26 cellular contexts compared by ENCODE assay signal in the genomic region with DNA sequence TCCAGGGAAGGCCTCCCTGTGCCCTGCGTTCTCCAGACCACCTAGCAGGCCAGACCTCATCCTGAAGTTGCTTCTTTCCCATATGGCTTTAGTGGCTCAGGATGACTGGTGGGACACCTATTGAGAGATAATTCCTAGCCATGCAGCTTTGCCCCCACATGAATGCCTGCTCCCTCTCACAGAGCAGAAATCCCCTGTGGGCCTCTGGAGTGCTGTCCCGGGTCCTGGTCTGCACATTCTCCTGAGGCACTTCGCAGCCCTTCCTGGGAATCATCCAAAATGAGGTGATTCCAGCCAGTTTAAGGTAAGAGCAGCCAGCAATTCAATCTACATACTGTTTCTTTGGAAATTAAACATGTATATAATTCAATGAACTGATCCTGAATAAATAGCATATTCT.
A peak's percentile ranks its signal among the peaks of the same experiment; 100 is the strongest.
DNase-seq lines count a peak whose midpoint lies in the region; ATAC-seq, FAIRE-seq and TF ChIP-seq lines count a peak whose summit lies in the region.
"Had no signal": no experiment of that assay in that cellular context is flagged by ENCODE, and none has a peak within 500 bp of the region (broad histone marks: within the 10 kb centered on the region; RNA-seq: fewer than 3 reads in every experiment).

No MANE protein-coding gene starts in this region.

- H2BK15ac ChIP-seq in H1 (ENCODE audit: low read length) (no peak overlapping the region), mesendoderm (replicated peaks; ENCODE audit: low read depth) (no peak overlapping the region)

- no peaks in the 10 kb centered on the region for H3K27me3 ChIP-seq in H1 (replicated peaks in 1 of 4; ENCODE audit: control insufficient read depth in 3 of 4, extremely low read depth in 1 of 4, insufficient read depth in 3 of 4, low read length in 3 of 4)
- no peaks in the 10 kb centered on the region for H3K27me3 ChIP-seq in mesendoderm (ENCODE audit: insufficient read depth, low read length, poor library complexity)
- H3K27me3 ChIP-seq: BE2C; BLaER1 treated with 17β-estradiol and CSF1 and Interleukin-3, amounts not matched to agents 10 nM and 100 nM had no signal

- H2BK120ac ChIP-seq in H1 (replicated peaks; ENCODE audit: low read depth, low read length) = no peak overlapping the region
- H2BK120ac ChIP-seq in mesendoderm (ENCODE audit: low read depth, low read length) = no peak overlapping the region

- H3K23ac ChIP-seq in H1 (ENCODE audit: insufficient read length) (no peak overlapping the region), mesendoderm (ENCODE audit: low read length) (no peak overlapping the region)

- peak overlapping the region; percentile 54; the same call in 1 of the 2 replicates for H2BK12ac ChIP-seq in H1 (ENCODE audit: low read depth, low read length)

- no peak overlapping the region for H3K27ac ChIP-seq in A549
- H3K27ac ChIP-seq in H1 (ENCODE audit: low read depth, low read length) = no peak overlapping the region
- no peak overlapping the region for H3K27ac ChIP-seq in mesendoderm (ENCODE audit: low read depth, low read length)
- H3K27ac ChIP-seq: 22Rv1; BLaER1 treated with 17β-estradiol and CSF1 and Interleukin-3, amounts not matched to agents 10 nM and 100 nM had no signal

- no peak overlapping the region for H3K14ac ChIP-seq in H1 (ENCODE audit: insufficient read length)

- no peaks in the 10 kb centered on the region for H3K23me2 ChIP-seq in H1 (ENCODE audit: low read depth, low read length)

- no peaks in the 10 kb centered on the region for H3K36me3 ChIP-seq in H1 (ENCODE audit: control insufficient read depth in 2 of 4, insufficient read depth in 4 of 4, low read length in 3 of 4)
- no peaks in the 10 kb centered on the region for H3K36me3 ChIP-seq in mesendoderm (ENCODE audit: control insufficient read depth, insufficient read depth, low read length)
- H3K36me3 ChIP-seq: BE2C; BLaER1 treated with 17β-estradiol and CSF1 and Interleukin-3, amounts not matched to agents 10 nM and 100 nM had no signal

- H2BK5ac ChIP-seq in H1 (ENCODE audit: low read depth, low read length) = no peak overlapping the region
- H2BK5ac ChIP-seq in mesendoderm (ENCODE audit: low read length) = no peak overlapping the region

- H3K4me2 ChIP-seq in A549 (no peak overlapping the region), H1 (ENCODE audit: insufficient read depth in 1 of 2, low read depth in 2 of 2, low read length in 2 of 2) (no peak overlapping the region), mesendoderm (ENCODE audit: low read length) (no peak overlapping the region)

- H3K18ac ChIP-seq in H1 (ENCODE audit: extremely low read depth, low read length) (no peak overlapping the region), mesendoderm (ENCODE audit: low read length) (no peak overlapping the region)

- no peak overlapping the region for H3K4me3 ChIP-seq in A549
- no peak overlapping the region for H3K4me3 ChIP-seq in H1 (ENCODE audit: extremely low read depth in 1 of 4, insufficient read depth in 2 of 4, low read depth in 3 of 4, low read length in 4 of 4)
- no peak overlapping the region for H3K4me3 ChIP-seq in mesendoderm (ENCODE audit: low read length)
- H3K4me3 ChIP-seq: BLaER1 treated with 17β-estradiol and CSF1 and Interleukin-3, amounts not matched to agents 10 nM and 100 nM had no signal

- TF ChIP-seq RAD21 in A549 (conservative IDR thresholded peaks at IDR 0.05 in 1 of 2, IDR thresholded peaks at IDR 0.05 in 1 of 2) = no peak
- no peak for TF ChIP-seq RAD21 in H1 (IDR thresholded peaks at IDR 0.05 in 1 of 2, conservative IDR thresholded peaks at IDR 0.05 in 1 of 2; ENCODE audit: low read depth in 2 of 2, low read length in 2 of 2)

- no peak overlapping the region for H2BK20ac ChIP-seq in H1 (ENCODE audit: low read length)

- no peaks in the 10 kb centered on the region for H3K79me2 ChIP-seq in H1 (ENCODE audit: control insufficient read depth in 1 of 2, insufficient read depth in 2 of 2, low read length in 2 of 2)
- H3K79me2 ChIP-seq in mesendoderm (ENCODE audit: control insufficient read depth, insufficient read depth, low read length) = no peaks in the 10 kb centered on the region

- H4K8ac ChIP-seq in H1 (ENCODE audit: extremely low read depth, insufficient read depth, low read length) = no peak overlapping the region
- no peak overlapping the region for H4K8ac ChIP-seq in mesendoderm (ENCODE audit: low read depth, low read length)

- no peak for ATAC-seq in A549
- no peak for ATAC-seq in HG03342 (IDR thresholded peaks at IDR 0.05; ENCODE audit: unreplicated experiment)
- no peak for ATAC-seq in HG02678 (IDR thresholded peaks at IDR 0.05; ENCODE audit: unreplicated experiment)
- ATAC-seq in GM18868 (IDR thresholded peaks at IDR 0.05; ENCODE audit: unreplicated experiment) = no peak

- H2AK5ac ChIP-seq in H1 (ENCODE audit: low read depth, low read length) (no peak overlapping the region), mesendoderm (ENCODE audit: low read length) (no peak overlapping the region)

- CTCF ChIA-PET in A549 (lab: Yijun Ruan, JAX) (no interaction called here), H1 (lab: Charles Lee; ENCODE audit: partially characterized antibody) (no interaction called here)

- H3K4ac ChIP-seq in H1 (replicated peaks; ENCODE audit: insufficient read length, low read depth, low read length) (no peak overlapping the region), mesendoderm (ENCODE audit: low read depth, low read length) (no peak overlapping the region)

- no peak for TF ChIP-seq CTCF in A549 (IDR thresholded peaks at IDR 0.05)
- TF ChIP-seq CTCF in H1 (IDR thresholded peaks at IDR 0.05; ENCODE audit: control extremely low read depth in 1 of 3, insufficient read depth in 1 of 3, low read depth in 1 of 3, low read length in 3 of 3) = no peak

- H4K5ac ChIP-seq in H1 (ENCODE audit: insufficient read length, low read depth, low read length) (no peak overlapping the region), mesendoderm (ENCODE audit: low read length) (no peak overlapping the region)

- H2AFZ ChIP-seq in H1 (ENCODE audit: low read length) = no peak overlapping the region

- WGBS in A549 (ENCODE audit: missing lambda C conversion rate) = 28% methylated on average over 3 of the region's 3 CpGs
- 87% methylated on average over 3 of the region's 3 CpGs; no CpG with 5 or more reads in 1 of the 2 experiments for WGBS in H1 (ENCODE audit: extremely low coverage in 1 of 2, insufficient coverage in 1 of 2, insufficient read length in 1 of 2, insufficient replicate concordance in 2 of 2, low coverage in 1 of 2, low lambda C conversion rate in 2 of 2, missing lambda C conversion rate in 1 of 2), 2 experiments
- no CpG with 5 or more reads among the region's 3 CpGs for WGBS in mesendoderm (ENCODE audit: extremely low coverage, insufficient coverage, low lambda C conversion rate)

- POLR2A ChIA-PET in A549 (lab: Yijun Ruan, JAX) = no interaction called here
- POLR2A ChIA-PET in H1 (lab: Charles Lee; ENCODE audit: partially characterized antibody) = no interaction called here

- H3K79me1 ChIP-seq in H1 (ENCODE audit: low read depth, low read length) (no peaks in the 10 kb centered on the region), mesendoderm (ENCODE audit: low read length) (no peaks in the 10 kb centered on the region)

- FAIRE-seq in A549 (lab: Jason Lieb, UNC) (no peak), H1 (lab: Jason Lieb, UNC) (no peak)
- FAIRE-seq: A204.1, D721Med, GM12891, GM19239 had no signal

- TF ChIP-seq EP300 in A549 (IDR thresholded peaks at IDR 0.05) = no peak
- no peak for TF ChIP-seq EP300 in H1 (IDR thresholded peaks at IDR 0.05; ENCODE audit: borderline replicate concordance in 1 of 2, low read depth in 2 of 2, low read length in 2 of 2)

- H3K4me1 ChIP-seq in A549 (no peaks in the 10 kb centered on the region), H1 (replicated peaks in 1 of 4; ENCODE audit: control insufficient read depth in 3 of 4, insufficient read depth in 4 of 4, low read length in 3 of 4) (no peaks in the 10 kb centered on the region), mesendoderm (ENCODE audit: control insufficient read depth, low read depth, low read length) (peaks cover 6% of the 10 kb centered on the region)
- H3K4me1 ChIP-seq: BE2C had no signal

- H3K56ac ChIP-seq in H1 (replicated peaks; ENCODE audit: insufficient read length, low read depth, low read length) = no peak overlapping the region
- no peak overlapping the region for H3K56ac ChIP-seq in mesendoderm (ENCODE audit: low read length)

- no peak for TF ChIP-seq POLR2A in A549 (IDR thresholded peaks at IDR 0.05; ENCODE audit: low read length)
- no peak for TF ChIP-seq POLR2A in H1 (IDR thresholded peaks at IDR 0.05; ENCODE audit: control extremely low read depth in 1 of 2, low read depth in 2 of 2, low read length in 2 of 2)

- no peak overlapping the region for H4K91ac ChIP-seq in H1 (replicated peaks; ENCODE audit: insufficient read length, low read length)

- no peaks in the 10 kb centered on the region for H4K20me1 ChIP-seq in H1 (replicated peaks in 1 of 2; ENCODE audit: control insufficient read depth in 1 of 2, insufficient read depth in 2 of 2, low read length in 2 of 2)
- H4K20me1 ChIP-seq: BLaER1 treated with 17β-estradiol and CSF1 and Interleukin-3, amounts not matched to agents 10 nM and 100 nM had no signal

- DNase-seq in A549 (ENCODE audit: low read depth in 1 of 2, low spot score in 1 of 2) (no peak), H1 (ENCODE audit: low read depth in 1 of 2, low spot score in 2 of 2) (no peak), iPS-NIHi11 (ENCODE audit: low spot score) (peak; percentile 39), mesendoderm (peak; percentile 19), HUDEP-2 (lab: John Stamatoyannopoulos, UW; ENCODE audit: unreplicated experiment in 76 of 76) (no peak)
- DNase-seq: ACHN; AML-193; BE2C; CD4-positive, alpha-beta T cell; CD8-positive, alpha-beta memory T cell; DMS 273 treated with DMSO at 0.1 percent for 48 hours; DMS53; DMS79 treated with DMSO at 0.1 percent for 48 hours; GF-D8; GOT3; H7; HCEC 1CT had no signal

- H3K9ac ChIP-seq in H1 (replicated peaks in 1 of 4; ENCODE audit: extremely low read depth in 1 of 4, low read depth in 3 of 4, low read length in 3 of 4) (no peak overlapping the region), mesendoderm (ENCODE audit: low read length) (no peak overlapping the region)
- H3K9ac ChIP-seq: BLaER1 treated with 17β-estradiol and CSF1 and Interleukin-3, amounts not matched to agents 10 nM and 100 nM had no signal

- no peaks in the 10 kb centered on the region for H3K9me3 ChIP-seq in A549
- no peaks in the 10 kb centered on the region for H3K9me3 ChIP-seq in H1 (ENCODE audit: insufficient read depth in 2 of 2, low read depth in 1 of 2, low read length in 1 of 2)
- H3K9me3 ChIP-seq: BE2C; BLaER1 treated with 17β-estradiol and CSF1 and Interleukin-3, amounts not matched to agents 10 nM and 100 nM had no signal

TF ChIP-seq in H1, 55 proteins besides CTCF, POLR2A, EP300 and RAD21:
- no peak for TF ChIP-seq KDM5A (IDR thresholded peaks at IDR 0.05; ENCODE audit: low read length)
- no peak for TF ChIP-seq CTBP2 (IDR thresholded peaks at IDR 0.05; ENCODE audit: borderline replicate concordance, insufficient read depth, insufficient read length, low read length)
- no peak for TF ChIP-seq JUN (IDR thresholded peaks at IDR 0.05; ENCODE audit: low read depth, low read length)
- no peak for TF ChIP-seq YY1 (IDR thresholded peaks at IDR 0.05; ENCODE audit: low read depth, low read length)
- TF ChIP-seq TAF1 (IDR thresholded peaks at IDR 0.05; ENCODE audit: low read depth, low read length) = no peak
- TF ChIP-seq TEAD4 (IDR thresholded peaks at IDR 0.05; ENCODE audit: low read depth, low read length) = no peak
- no peak for TF ChIP-seq CHD2 (IDR thresholded peaks at IDR 0.05; ENCODE audit: low read length)

Comparison
In these comparisons a context has a peak if more than half of its experiments do, and no peak if none do; other contexts are left out.
1. DNase-seq: peak in iPS-NIHi11 (single experiment) and mesendoderm (single experiment); none in A549 (0 of 2), H1 (0 of 2) and HUDEP-2 (0 of 76).